16 cellular contexts compared by ENCODE assay signal in the genomic region with DNA sequence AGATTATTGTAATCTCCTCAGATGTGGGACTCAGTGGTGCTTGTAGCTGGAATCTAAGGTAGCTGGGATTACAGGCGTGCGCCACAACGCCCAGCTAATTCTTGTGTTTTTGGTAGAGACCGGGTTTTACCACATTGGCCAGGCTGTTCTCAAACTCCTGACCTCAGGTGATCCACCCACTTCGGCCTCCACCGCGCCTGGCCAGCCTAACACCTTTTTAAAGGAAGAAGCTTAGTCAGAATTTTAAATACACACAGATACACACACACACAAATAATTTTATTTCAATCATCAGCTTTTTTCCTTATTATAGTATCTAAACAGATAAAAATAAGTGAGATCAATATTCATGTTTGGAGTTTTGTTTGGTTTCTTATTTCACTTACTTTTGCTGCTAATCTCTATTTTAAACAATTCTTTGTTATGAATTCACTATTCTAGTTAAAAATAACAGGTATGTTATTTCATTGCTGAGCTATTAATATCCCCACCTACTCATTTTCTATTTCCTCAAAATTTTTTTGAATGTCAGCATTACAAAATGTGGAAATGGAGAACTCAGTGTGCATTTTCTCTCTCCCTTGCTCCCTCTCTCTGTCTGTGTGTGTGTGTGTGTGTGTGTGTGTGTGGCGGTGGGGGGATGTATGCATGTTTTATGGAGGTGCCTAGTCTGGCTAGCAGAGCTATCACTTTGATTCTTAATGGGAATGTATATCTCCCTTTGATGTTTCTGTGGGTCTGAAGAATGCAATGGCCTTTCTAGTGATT.
DNase-seq lines count a peak whose midpoint lies in the region; ATAC-seq, FAIRE-seq and TF ChIP-seq lines count a peak whose summit lies in the region.
"Had no signal": no experiment of that assay in that cellular context is flagged by ENCODE, and none has a peak within 500 bp of the region (broad histone marks: within the 10 kb centered on the region; RNA-seq: fewer than 3 reads in every experiment).

No MANE protein-coding gene starts in this region.

- H3K27me3 Mint-ChIP-seq in GM23338 (ENCODE audit: insufficient read depth, low read depth, poor library complexity) (peaks cover 2% of the 10 kb centered on the region), astrocyte (ENCODE audit: low read depth, unreplicated experiment) (no peaks in the 10 kb centered on the region)

- H3K4me3 Mint-ChIP-seq in GM23338 (no peak overlapping the region), astrocyte (ENCODE audit: unreplicated experiment) (no peak overlapping the region)

- H3K9me2 ChIP-seq in GM23338 (ENCODE audit: insufficient read depth): no peaks in the 10 kb centered on the region

- FAIRE-seq in astrocyte (lab: Jason Lieb, UNC): no peak
- FAIRE-seq: A549 had no signal

- H3K9me3 ChIP-seq in astrocyte (ENCODE audit: insufficient read depth, low read depth, low read length) (no peaks in the 10 kb centered on the region), smooth muscle cell (replicated peaks; ENCODE audit: low read depth) (no peaks in the 10 kb centered on the region), MG63 (no peaks in the 10 kb centered on the region)
- H3K9me3 ChIP-seq: A549 had no signal

- H2AFZ ChIP-seq in GM23338 (no peak overlapping the region), astrocyte (ENCODE audit: low read depth, low read length) (no peak overlapping the region), smooth muscle cell (ENCODE audit: low read depth) (peak overlapping the region; percentile 28)

- ATAC-seq in GM23338: no peak
- no peak for ATAC-seq in activated naive CD4-positive, alpha-beta T cell treated with anti-CD3 and anti-CD28 coated beads, Interleukin-2, amount 50 U/mL, for 72 hours
- ATAC-seq: A549, HCT116 had no signal

- DNase-seq in GM23338 (ENCODE audit: low spot score) (no peak), astrocyte (ENCODE audit: low read depth) (no peak), left kidney (ENCODE audit: low read depth, low spot score) (peak; percentile 76), smooth muscle cell (lab: John Stamatoyannopoulos, UW; ENCODE audit: unreplicated experiment) (no peak), SW 1271 (lab: John Stamatoyannopoulos, UW) (no peak), erythroblast (lab: John Stamatoyannopoulos, UW) (no peak), MG63 (no peak)
- no peak for DNase-seq in activated naive CD4-positive, alpha-beta T cell treated with anti-CD3 and anti-CD28 coated beads, Interleukin-2, amount 50 U/mL, for 72 hours (ENCODE audit: low spot score in 2 of 2)
- DNase-seq: C1 segment of cervical spinal cord; NCI-H187; NCI-H345; NCI-H526 treated with DMSO at 0.1 percent for 48 hours; NK-92 treated with Interleukin-12 subunit alpha and Interleukin-12 subunit beta, amount 100 ng/mL, for 24 hours; SIG-M5 had no signal

- TF ChIP-seq CTCF in GM23338 (conservative IDR thresholded peaks at IDR 0.05; ENCODE audit: low read depth in 2 of 2) (no peak), astrocyte (IDR thresholded peaks at IDR 0.05; ENCODE audit: insufficient read depth, low read depth, low read length) (no peak), smooth muscle cell (IDR thresholded peaks at IDR 0.05; ENCODE audit: borderline replicate concordance, insufficient read depth, poor library complexity, severe bottlenecking) (no peak)

- no peaks in the 10 kb centered on the region for H3K27me3 ChIP-seq in GM23338 (ENCODE audit: insufficient read depth)
- no peaks in the 10 kb centered on the region for H3K27me3 ChIP-seq in astrocyte (ENCODE audit: insufficient read depth, low read length)
- H3K27me3 ChIP-seq in smooth muscle cell (ENCODE audit: low read depth): no peaks in the 10 kb centered on the region
- no peaks in the 10 kb centered on the region for H3K27me3 ChIP-seq in MG63

- H3K9ac ChIP-seq in astrocyte (ENCODE audit: low read length) (no peak overlapping the region), smooth muscle cell (ENCODE audit: low read depth) (peak overlapping the region; percentile 8)

- H3K4me1 Mint-ChIP-seq in GM23338: peaks cover 12% of the 10 kb centered on the region; the same call in 2 of the 3 replicates
- H3K4me1 Mint-ChIP-seq in astrocyte (ENCODE audit: low read depth, unreplicated experiment): peaks cover 12% of the 10 kb centered on the region

- H3K27ac ChIP-seq in GM23338 (ENCODE audit: low read depth): peak overlapping the region; percentile 68; the same call in 1 of the 2 replicates
- no peak overlapping the region for H3K27ac ChIP-seq in astrocyte (ENCODE audit: low read depth, low read length)
- H3K27ac ChIP-seq in smooth muscle cell (ENCODE audit: low read depth): peak overlapping the region; percentile 37
- H3K27ac ChIP-seq: A549 had no signal

- TF ChIP-seq POLR2A in erythroblast (IDR thresholded peaks at IDR 0.05; ENCODE audit: low read length): no peak

- no peak overlapping the region for H3K4me3 ChIP-seq in GM23338
- H3K4me3 ChIP-seq in astrocyte (ENCODE audit: insufficient read depth, low read depth, low read length): no peak overlapping the region
- no peak overlapping the region for H3K4me3 ChIP-seq in smooth muscle cell
- no peak overlapping the region for H3K4me3 ChIP-seq in MG63
- H3K4me3 ChIP-seq: A549 had no signal

- H3K27ac Mint-ChIP-seq in GM23338: no peak overlapping the region
- H3K27ac Mint-ChIP-seq in astrocyte (ENCODE audit: unreplicated experiment): peak overlapping the region; percentile 36
- H3K27ac Mint-ChIP-seq in activated naive CD4-positive, alpha-beta T cell treated with anti-CD3 and anti-CD28 coated beads, Interleukin-2, amount 50 U/mL, for 72 hours: no peak overlapping the region

- WGBS in smooth muscle cell (ENCODE audit: low lambda C conversion rate): 37% methylated on average over 8 of the region's 8 CpGs

- peaks cover 6% of the 10 kb centered on the region for H3K79me2 ChIP-seq in GM23338 (replicated peaks; ENCODE audit: insufficient read depth)
- H3K79me2 ChIP-seq in astrocyte (ENCODE audit: insufficient read depth, low read length): no peaks in the 10 kb centered on the region
- H3K79me2 ChIP-seq in smooth muscle cell (ENCODE audit: low read depth): peaks cover 17% of the 10 kb centered on the region

- H3K9me3 Mint-ChIP-seq in GM23338 (no peaks in the 10 kb centered on the region), astrocyte (ENCODE audit: unreplicated experiment) (peaks cover 6% of the 10 kb centered on the region)
- peaks cover 5 to 11% of the 10 kb centered on the region in 2 donors for H3K9me3 Mint-ChIP-seq in activated naive CD4-positive, alpha-beta T cell treated with anti-CD3 and anti-CD28 coated beads, Interleukin-2, amount 50 U/mL, for 72 hours

- no peaks in the 10 kb centered on the region for H3K36me3 ChIP-seq in GM23338 (ENCODE audit: insufficient read depth)
- no peaks in the 10 kb centered on the region for H3K36me3 ChIP-seq in astrocyte (ENCODE audit: insufficient read depth, low read length)
- H3K36me3 ChIP-seq in smooth muscle cell (ENCODE audit: low read depth): no peaks in the 10 kb centered on the region
- H3K36me3 ChIP-seq in MG63: no peaks in the 10 kb centered on the region

- H4K20me1 ChIP-seq in GM23338 (replicated peaks; ENCODE audit: insufficient read depth): no peaks in the 10 kb centered on the region
- no peaks in the 10 kb centered on the region for H4K20me1 ChIP-seq in astrocyte (ENCODE audit: insufficient read depth, low read length)
- H4K20me1 ChIP-seq in smooth muscle cell (ENCODE audit: low read depth): no peaks in the 10 kb centered on the region

- H3K4me2 ChIP-seq in GM23338 (no peak overlapping the region), astrocyte (ENCODE audit: low read length) (no peak overlapping the region), smooth muscle cell (peak overlapping the region; percentile 63)
- H3K4me2 ChIP-seq: A549 had no signal

- H3K4me1 ChIP-seq in GM23338 (ENCODE audit: insufficient read depth) (no peaks in the 10 kb centered on the region), astrocyte (ENCODE audit: insufficient read depth, low read length) (no peaks in the 10 kb centered on the region), smooth muscle cell (ENCODE audit: low read depth) (peaks cover 22% of the 10 kb centered on the region)
- H3K4me1 ChIP-seq: A549 had no signal

- H3F3A ChIP-seq in GM23338 (replicated peaks; ENCODE audit: low read depth): no peaks in the 10 kb centered on the region
- H3F3A ChIP-seq in smooth muscle cell (ENCODE audit: low read depth): peaks cover 6% of the 10 kb centered on the region

- H3K36me3 Mint-ChIP-seq in GM23338 (ENCODE audit: low read depth) (no peaks in the 10 kb centered on the region), astrocyte (ENCODE audit: low read depth, unreplicated experiment) (peaks cover 5% of the 10 kb centered on the region)
- H3K36me3 Mint-ChIP-seq in activated naive CD4-positive, alpha-beta T cell treated with anti-CD3 and anti-CD28 coated beads, Interleukin-2, amount 50 U/mL, for 72 hours: peaks cover 0 to 6% of the 10 kb centered on the region in 2 donors

TF ChIP-seq in GM23338, 12 proteins besides CTCF, POLR2A, EP300 and RAD21 (continues in another document):
- TF ChIP-seq, protein P1, sequence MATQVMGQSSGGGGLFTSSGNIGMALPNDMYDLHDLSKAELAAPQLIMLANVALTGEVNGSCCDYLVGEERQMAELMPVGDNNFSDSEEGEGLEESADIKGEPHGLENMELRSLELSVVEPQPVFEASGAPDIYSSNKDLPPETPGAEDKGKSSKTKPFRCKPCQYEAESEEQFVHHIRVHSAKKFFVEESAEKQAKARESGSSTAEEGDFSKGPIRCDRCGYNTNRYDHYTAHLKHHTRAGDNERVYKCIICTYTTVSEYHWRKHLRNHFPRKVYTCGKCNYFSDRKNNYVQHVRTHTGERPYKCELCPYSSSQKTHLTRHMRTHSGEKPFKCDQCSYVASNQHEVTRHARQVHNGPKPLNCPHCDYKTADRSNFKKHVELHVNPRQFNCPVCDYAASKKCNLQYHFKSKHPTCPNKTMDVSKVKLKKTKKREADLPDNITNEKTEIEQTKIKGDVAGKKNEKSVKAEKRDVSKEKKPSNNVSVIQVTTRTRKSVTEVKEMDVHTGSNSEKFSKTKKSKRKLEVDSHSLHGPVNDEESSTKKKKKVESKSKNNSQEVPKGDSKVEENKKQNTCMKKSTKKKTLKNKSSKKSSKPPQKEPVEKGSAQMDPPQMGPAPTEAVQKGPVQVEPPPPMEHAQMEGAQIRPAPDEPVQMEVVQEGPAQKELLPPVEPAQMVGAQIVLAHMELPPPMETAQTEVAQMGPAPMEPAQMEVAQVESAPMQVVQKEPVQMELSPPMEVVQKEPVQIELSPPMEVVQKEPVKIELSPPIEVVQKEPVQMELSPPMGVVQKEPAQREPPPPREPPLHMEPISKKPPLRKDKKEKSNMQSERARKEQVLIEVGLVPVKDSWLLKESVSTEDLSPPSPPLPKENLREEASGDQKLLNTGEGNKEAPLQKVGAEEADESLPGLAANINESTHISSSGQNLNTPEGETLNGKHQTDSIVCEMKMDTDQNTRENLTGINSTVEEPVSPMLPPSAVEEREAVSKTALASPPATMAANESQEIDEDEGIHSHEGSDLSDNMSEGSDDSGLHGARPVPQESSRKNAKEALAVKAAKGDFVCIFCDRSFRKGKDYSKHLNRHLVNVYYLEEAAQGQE (IDR thresholded peaks at IDR 0.05; ENCODE audit: unreplicated experiment): no peak
